8 cellular contexts compared by ENCODE assay signal in genomic region chr1:209248649-209249279, GRCh38.
DNase-seq lines count a peak whose midpoint lies in the region; ATAC-seq and TF ChIP-seq lines count a peak whose summit lies in the region.

No MANE protein-coding gene starts in this region.

- intact Hi-C loops in activated CD4-positive, alpha-beta memory T cell treated with anti-CD3 and anti-CD28 coated beads for 36 hours (cut with micrococcal nuclease): no loop called here

- H3K27me3 Mint-ChIP-seq in activated CD4-positive, alpha-beta memory T cell treated with anti-CD3 and anti-CD28 coated beads for 36 hours: no peaks in the 10 kb centered on the region
- H3K27me3 Mint-ChIP-seq in neural crest cell (ENCODE audit: low read depth): no peaks in the 10 kb centered on the region

- peak; percentile 96 for TF ChIP-seq CTCF in neural crest cell (conservative IDR thresholded peaks at IDR 0.05)

- ATAC-seq in GM19438 (IDR thresholded peaks at IDR 0.05; ENCODE audit: low read depth, unreplicated experiment) (peak; percentile 77), HG03457 (IDR thresholded peaks at IDR 0.05; ENCODE audit: unreplicated experiment) (peak; percentile 74)

- H3K27ac Mint-ChIP-seq in activated CD4-positive, alpha-beta memory T cell treated with anti-CD3 and anti-CD28 coated beads for 36 hours: no peak overlapping the region
- no peak overlapping the region for H3K27ac Mint-ChIP-seq in neural crest cell (ENCODE audit: unreplicated experiment)

- POLR2A ChIA-PET in activated CD4-positive, alpha-beta memory T cell treated with anti-CD3 and anti-CD28 coated beads for 36 hours (lab: Charles Lee): no interaction called here

- CTCF ChIA-PET in activated CD4-positive, alpha-beta memory T cell treated with anti-CD3 and anti-CD28 coated beads for 36 hours (lab: Charles Lee): interaction anchor here (0.5 to 3.9 kb wide), 28 partner anchors 8 to 1227 kb away, joined by 3 to 29 read pairs (median 4); partner anchors contain the start of gene PLXNA2

- H3K9me3 Mint-ChIP-seq in activated CD4-positive, alpha-beta memory T cell treated with anti-CD3 and anti-CD28 coated beads for 36 hours: no peaks in the 10 kb centered on the region
- H3K9me3 Mint-ChIP-seq in neural crest cell: no peaks in the 10 kb centered on the region

- no peak overlapping the region for H3K4me3 Mint-ChIP-seq in activated CD4-positive, alpha-beta memory T cell treated with anti-CD3 and anti-CD28 coated beads for 36 hours
- H3K4me3 Mint-ChIP-seq in neural crest cell: no peak overlapping the region

- peak; percentile 42 for DNase-seq in DMS114 treated with DMSO at 0.1 percent for 48 hours (lab: John Stamatoyannopoulos, UW; ENCODE audit: unreplicated experiment)
- peak; percentile 76 to 89 for DNase-seq in NCI-H446 (lab: John Stamatoyannopoulos, UW)
- peak; percentile 46 for DNase-seq in activated CD4-positive, alpha-beta memory T cell treated with anti-CD3 and anti-CD28 coated beads for 36 hours
- peak; percentile 40 for DNase-seq in fibroblast of gingiva (ENCODE audit: low read depth)
- peak; percentile 71 for DNase-seq in neural crest cell (ENCODE audit: low read depth, low spot score)
- no peak for DNase-seq in effector CD8-positive, alpha-beta T cell (lab: John Stamatoyannopoulos, UW)

- H3K4me1 Mint-ChIP-seq in activated CD4-positive, alpha-beta memory T cell treated with anti-CD3 and anti-CD28 coated beads for 36 hours (ENCODE audit: low read depth): no peaks in the 10 kb centered on the region
- peaks cover 7% of the 10 kb centered on the region for H3K4me1 Mint-ChIP-seq in neural crest cell

- H3K36me3 Mint-ChIP-seq in activated CD4-positive, alpha-beta memory T cell treated with anti-CD3 and anti-CD28 coated beads for 36 hours: no peaks in the 10 kb centered on the region
- H3K36me3 Mint-ChIP-seq in neural crest cell (ENCODE audit: low read depth): no peaks in the 10 kb centered on the region
